In genomic region chr14:96297000-96297399, GRCh38 we compare ENCODE assay signal across 8 cellular contexts. TPM values are rescaled to one million over a fixed set of nuclear protein-coding genes. Genes with fewer than 3 reads are reported as not detected.
DNase-seq lines count a peak whose midpoint lies in the region; ATAC-seq and TF ChIP-seq lines count a peak whose summit lies in the region.

No MANE protein-coding gene starts in this region.

- DNase-seq in AG09309 (ENCODE audit: low read depth): no peak
- DNase-seq in H4 (ENCODE audit: low spot score): peak; percentile 12
- DNase-seq in RWPE1 (ENCODE audit: low spot score): no peak
- DNase-seq in inferior parietal cortex (ENCODE audit: extremely low spot score): peak; percentile 45
- DNase-seq in D341Med (ENCODE audit: low spot score): no peak
- no peak for DNase-seq in T-helper 9 cell

- POLR2A ChIA-PET in RWPE1 (lab: Yijun Ruan, JAX; ENCODE audit: low non-redundant PET): no interaction called here

- CTCF ChIA-PET in RWPE1 (lab: Yijun Ruan, JAX): interaction anchor here (0.6 to 1.4 kb wide), 10 partner anchors 10 to 1101 kb away, joined by 3 to 9 read pairs (median 5); no protein-coding TSS in a partner anchor

- H3K4me3 ChIP-seq in AG09309 (ENCODE audit: control insufficient read depth, low read depth, low read length): no peak overlapping the region

- no peak for ATAC-seq in HG03565 (IDR thresholded peaks at IDR 0.05; ENCODE audit: unreplicated experiment)
- ATAC-seq in GM18909 (IDR thresholded peaks at IDR 0.05; ENCODE audit: poor library complexity, unreplicated experiment): no peak

- no peak overlapping the region for H3K27ac ChIP-seq in RWPE1

- peak; percentile 47 for TF ChIP-seq CTCF in AG09309 (IDR thresholded peaks at IDR 0.05; ENCODE audit: control insufficient read depth, insufficient read depth, low read depth, low read length, missing control alignments)
- peak; percentile 64 for TF ChIP-seq CTCF in RWPE1 (conservative IDR thresholded peaks at IDR 0.05; ENCODE audit: low read depth)

RNA-seq across cellular contexts. Expression of gene BDKRB1, which starts 41.0 kb away (rescaled TPM):
- total RNA-seq in H4 (2014; rRNA removed; shearing (Covaris generic)): 0.19 and 0.41 TPM in 2 replicates

Comparison
In these comparisons a context has a peak if more than half of its experiments do, and no peak if none do; other contexts are left out.
1. DNase-seq: peak in H4 (single experiment) and inferior parietal cortex (single experiment); none in AG09309 (single experiment), RWPE1 (single experiment), D341Med (single experiment) and T-helper 9 cell (single experiment).